In the genomic region with DNA sequence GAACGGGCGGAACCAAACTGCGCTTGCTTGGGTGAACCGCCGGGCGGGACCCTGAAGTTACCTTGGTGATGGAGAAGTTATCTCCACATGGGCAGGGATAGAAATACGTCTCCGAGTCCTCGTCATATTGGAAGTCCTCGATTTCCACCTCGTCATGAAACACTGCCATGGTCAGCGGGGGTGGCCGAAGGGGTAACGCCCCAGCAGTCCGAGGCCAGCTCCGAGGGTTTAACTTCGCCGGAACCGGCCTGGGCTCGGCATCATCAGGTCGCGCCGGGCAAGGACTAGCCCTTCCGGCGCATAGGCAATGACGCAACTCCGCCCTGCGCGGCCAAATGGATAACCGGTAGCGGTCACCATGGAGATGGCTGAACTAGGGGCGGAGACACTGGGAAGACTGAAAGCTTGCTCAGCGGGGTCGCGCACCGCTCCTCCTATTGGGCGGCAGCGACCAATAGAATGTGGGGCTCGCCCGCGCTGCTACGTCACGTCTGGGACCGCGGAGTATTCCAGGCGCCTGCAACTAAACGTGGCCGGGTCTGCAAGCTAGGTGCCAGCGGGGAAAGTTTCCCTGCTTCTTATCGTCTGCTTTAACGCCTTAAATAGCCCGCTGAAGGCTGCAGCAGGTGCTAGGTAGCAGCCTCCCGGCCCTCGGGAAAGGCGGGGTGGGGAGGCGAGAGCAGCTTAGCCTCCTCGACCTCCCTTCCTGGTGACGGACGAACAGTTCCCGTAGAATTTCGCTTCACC, we compare ENCODE assay signal across 8 cellular contexts. TPM values are rescaled to one million over a fixed set of nuclear protein-coding genes. Genes with fewer than 3 reads are reported as not detected.
DNase-seq lines count a peak whose midpoint lies in the region; ATAC-seq, FAIRE-seq and TF ChIP-seq lines count a peak whose summit lies in the region.

A gene (minus strand): TSS at position 236 of the 747 bp plus-strand sequence. CDS start 67 bp downstream, at position 169.
A gene with protein sequence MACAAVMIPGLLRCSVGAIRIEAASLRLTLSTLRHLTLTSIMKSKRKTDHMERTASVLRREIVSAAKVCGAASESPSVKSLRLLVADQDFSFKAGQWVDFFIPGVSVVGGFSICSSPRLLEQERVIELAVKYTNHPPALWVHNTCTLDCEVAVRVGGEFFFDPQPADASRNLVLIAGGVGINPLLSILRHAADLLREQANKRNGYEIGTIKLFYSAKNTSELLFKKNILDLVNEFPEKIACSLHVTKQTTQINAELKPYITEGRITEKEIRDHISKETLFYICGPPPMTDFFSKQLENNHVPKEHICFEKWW (plus strand): TSS at position 505 of the 747 bp plus-strand sequence. CDS start 5,741 bp downstream, outside the sequence.

- peaks cover 3 to 59% (median 44%) of the 10 kb centered on the region in 12 donors for H3K4me1 ChIP-seq in heart left ventricle

- POLR2A ChIA-PET in T-cell (lab: Charles Lee), result interaction anchor here (0.6 to 3.0 kb wide), 11 partner anchors 17 to 1166 kb away, joined by 3 to 31 read pairs (median 5); a partner anchor contains a TSS

- CTCF ChIA-PET in T-cell (lab: Charles Lee), result interaction anchor here (0.5 to 8.4 kb wide), 18 partner anchors 17 to 1166 kb away, joined by 3 to 120 read pairs (median 4); a partner anchor contains a TSS

- peaks cover 0 to 27% (median 18%) of the 10 kb centered on the region in 9 donors for H3K36me3 ChIP-seq in heart left ventricle

- H3K27ac Mint-ChIP-seq in T-cell, result peak within 1 kb of the TSS; percentile 97 to 99
- H3K27ac Mint-ChIP-seq in type B pancreatic cell, result peak within 1 kb of the TSS; percentile 99

- TF ChIP-seq CTCF in heart left ventricle (IDR thresholded peaks at IDR 0.05), result peak in 3 of 12 donors; percentile 8 to 17 (median 16)
- TF ChIP-seq CTCF in type B pancreatic cell (conservative IDR thresholded peaks at IDR 0.05), result peak; percentile 59

- no peaks in the 10 kb centered on the region for H3K9me3 Mint-ChIP-seq in T-cell
- no peaks in the 10 kb centered on the region for H3K9me3 Mint-ChIP-seq in type B pancreatic cell

- H3K27me3 ChIP-seq in heart left ventricle, result no peaks in the 10 kb centered on the region

- intact Hi-C loops in heart left ventricle (cut with DNase I), result loop anchor here in 2 of 10 donors (5.0 kb wide), 1 partner anchor 287 kb away; no protein-coding TSS in a partner anchor

- H3K27ac ChIP-seq in adipose tissue (ENCODE audit: low read depth, low read length) (peak within 1 kb of the TSS; percentile 84), heart left ventricle (peak within 1 kb of the TSS; percentile 37 to 97 (median 85))

- 0% methylated on average over 61 of the region's 61 CpGs for WGBS in adipose tissue, 3 donors
- WGBS in heart left ventricle, 4 donors, result 0 to 1% (median 0%) methylated on average over 30 to 61 of the region's 61 CpGs

- H3K36me3 Mint-ChIP-seq in T-cell (peaks cover 8% of the 10 kb centered on the region), type B pancreatic cell (no peaks in the 10 kb centered on the region)

- peaks cover 39 to 45% (median 44%) of the 10 kb centered on the region in 3 donors for H3K4me1 Mint-ChIP-seq in T-cell
- H3K4me1 Mint-ChIP-seq in type B pancreatic cell (ENCODE audit: unreplicated experiment), result peaks cover 19% of the 10 kb centered on the region

- peak within 1 kb of the TSS; percentile 49 to 97 (median 75) for H3K4me3 ChIP-seq in heart left ventricle

- H3K27me3 Mint-ChIP-seq in T-cell (no peaks in the 10 kb centered on the region), type B pancreatic cell (no peaks in the 10 kb centered on the region)

- no peaks in the 10 kb centered on the region for H3K9me3 ChIP-seq in heart left ventricle

- DNase-seq in GM12891 (ENCODE audit: insufficient read length, low spot score) (peak; percentile 78), NCI-H1436 treated with DMSO at 0.1 percent for 48 hours (lab: John Stamatoyannopoulos, UW) (peak; percentile 61), T-cell (peak; percentile 95 to 99 (median 98)), heart left ventricle (peak; percentile 100), pons (ENCODE audit: low spot score) (peak; percentile 99), type B pancreatic cell (ENCODE audit: extremely low spot score, unreplicated experiment) (peak; percentile 99)

- H3K4me3 Mint-ChIP-seq in T-cell, result peak within 1 kb of the TSS; percentile 94 to 97 (median 95)
- peak within 1 kb of the TSS; percentile 98 for H3K4me3 Mint-ChIP-seq in type B pancreatic cell

- TF ChIP-seq POLR2A in GM12891 (IDR thresholded peaks at IDR 0.05; ENCODE audit: low read depth, low read length), result peak; percentile 73
- TF ChIP-seq POLR2A in heart left ventricle (IDR thresholded peaks at IDR 0.05), result peak; percentile 47 to 74

- peak; percentile 98 for ATAC-seq in HG02840 (IDR thresholded peaks at IDR 0.05; ENCODE audit: low FRiP score, unreplicated experiment)
- ATAC-seq in T-cell (replicated peaks in 1 of 4), result peak; percentile 96 to 98 (median 97)
- peak; percentile 99 for ATAC-seq in heart left ventricle

- peak; percentile 98 for FAIRE-seq in GM12891 (lab: Jason Lieb, UNC)

TF ChIP-seq in GM12891, 5 proteins besides CTCF, POLR2A, EP300 and RAD21:
- TF ChIP-seq PAX5 (IDR thresholded peaks at IDR 0.05; ENCODE audit: insufficient read depth, low read length, severe bottlenecking), result peak; percentile 70
- no peak for TF ChIP-seq POU2F2 (IDR thresholded peaks at IDR 0.05; ENCODE audit: low read depth, low read length)
- no peak for TF ChIP-seq SPI1 (IDR thresholded peaks at IDR 0.05; ENCODE audit: low read depth, low read length)
- TF ChIP-seq POLR2AphosphoS5 (IDR thresholded peaks at IDR 0.05; ENCODE audit: low read depth, low read length), result peak; percentile 60; the same call in 1 of the 2 replicates
- peak; percentile 77 for TF ChIP-seq TAF1 (IDR thresholded peaks at IDR 0.05; ENCODE audit: low read depth, low read length)

RNA-seq across cellular contexts. Expression of the first gene that starts in this region (rescaled TPM):
- polyA plus RNA-seq in GM12891 (2012; ENCODE audit: low read depth, missing spikeins), result 11.6 TPM
- total RNA-seq in T-cell (10 to 100 TPM; 13.1 to 19.0 (median 14.4) TPM), heart left ventricle (10 to 100 TPM; 13.7 to 35.6 (median 20.9) TPM), type B pancreatic cell (ENCODE audit: low replicate concordance) (30.0 and 30.2 TPM in 2 replicates)
- polyA plus RNA-seq in adipose tissue (10 to 100 TPM in 2 of 3 donors, 1 to 10 TPM in 1; 5.3 to 27.3 (median 16.0) TPM), heart left ventricle (10 to 100 TPM in 1 of 2 donors, 1 to 10 TPM in 1; 10.0 to 38.3 TPM)

RNA-seq across cellular contexts. Expression of the second gene that starts in this region (rescaled TPM):
- polyA plus RNA-seq in GM12891 (2012; ENCODE audit: low read depth, missing spikeins), result 9.0 TPM
- total RNA-seq in T-cell (100 to 1,000 TPM in 3 of 5 donors, 10 to 100 TPM in 2; 78.5 to 218 (median 101) TPM), heart left ventricle (10 to 100 TPM; 12.8 to 23.6 (median 18.1) TPM), type B pancreatic cell (ENCODE audit: low replicate concordance) (15.1 and 16.0 TPM in 2 replicates)
- polyA plus RNA-seq in adipose tissue (1 to 10 TPM; 3.8 to 8.6 (median 5.1) TPM), heart left ventricle (10 to 100 TPM in 1 of 2 donors, 1 to 10 TPM in 1; 7.3 to 26.9 TPM)

Comparison
In these comparisons a context has a peak if more than half of its experiments do, and no peak if none do; other contexts are left out.
1. Peak in every context shown above with its lines: DNase-seq, ATAC-seq, H3K4me3 ChIP-seq and H3K27ac ChIP-seq.